In genomic region chr10:76336213-76336963, GRCh38 we compare ENCODE assay signal across 14 cellular contexts.
DNase-seq lines count a peak whose midpoint lies in the region; ATAC-seq and TF ChIP-seq lines count a peak whose summit lies in the region.
"Had no signal": no experiment of that assay in that cellular context is flagged by ENCODE, and none has a peak within 500 bp of the region (broad histone marks: within the 10 kb centered on the region; RNA-seq: fewer than 3 reads in every experiment).

No MANE protein-coding gene starts in this region.

- H3K79me1 ChIP-seq in neuronal stem cell (ENCODE audit: low read depth, low read length), result no peaks in the 10 kb centered on the region

- H3K9me3 ChIP-seq in Caco-2, result no peaks in the 10 kb centered on the region
- H3K9me3 ChIP-seq in adipocyte (ENCODE audit: control insufficient read depth, low read length), result no peaks in the 10 kb centered on the region
- H3K9me3 ChIP-seq in heart left ventricle, result no peaks in the 10 kb centered on the region
- H3K9me3 ChIP-seq in neuronal stem cell (replicated peaks in 1 of 2; ENCODE audit: control insufficient read depth in 2 of 2, insufficient read depth in 1 of 2, low read depth in 1 of 2, low read length in 2 of 2), result peaks cover 0 to 4% of the 10 kb centered on the region in 2 donors
- H3K9me3 ChIP-seq: spleen, upper lobe of right lung had no signal

- no peak overlapping the region for H3K18ac ChIP-seq in neuronal stem cell (ENCODE audit: low read length)

- ATAC-seq in heart left ventricle, result peak in 3 of 4 donors; percentile 70 to 84 (median 72)
- ATAC-seq: activated T-helper 17 cell treated with anti-CD3 and anti-CD28 coated beads, Interleukin-2, amount 50 U/mL, for 72 hours; T-helper 17 cell; upper lobe of right lung had no signal

- H3K27ac ChIP-seq in heart left ventricle, result peak overlapping the region in 9 of 12 donors; percentile 8 to 79 (median 39)
- H3K27ac ChIP-seq in neuronal stem cell (replicated peaks; ENCODE audit: low read length), result no peak overlapping the region
- H3K27ac ChIP-seq: upper lobe of right lung had no signal

- H3K27me3 ChIP-seq in Caco-2 (replicated peaks; ENCODE audit: control insufficient read depth, insufficient read depth, low read length) (no peaks in the 10 kb centered on the region), adipocyte (replicated peaks; ENCODE audit: control insufficient read depth, insufficient read depth, low read length) (no peaks in the 10 kb centered on the region), heart left ventricle (no peaks in the 10 kb centered on the region), neuronal stem cell (ENCODE audit: control insufficient read depth in 3 of 3, insufficient read depth in 3 of 3, low read depth in 1 of 3, low read length in 3 of 3) (no peaks in the 10 kb centered on the region)
- H3K27me3 ChIP-seq: spleen, upper lobe of right lung had no signal

- peak overlapping the region; percentile 12 for H2AFZ ChIP-seq in neuronal stem cell (ENCODE audit: low read length)

- H3K4ac ChIP-seq in neuronal stem cell (ENCODE audit: low read length), result no peak overlapping the region

- H3K9ac ChIP-seq in adipocyte (ENCODE audit: low read length) (peak overlapping the region; percentile 56), neuronal stem cell (ENCODE audit: low read depth, low read length, poor library complexity) (no peak overlapping the region)

- no TSS peak for BruUV-seq in Caco-2 (replicated peaks; lab: Mats Ljungman, UMichigan)

- H2BK5ac ChIP-seq in neuronal stem cell (ENCODE audit: low read length), result no peak overlapping the region

- peaks cover 11% of the 10 kb centered on the region for H3K9me3 Mint-ChIP-seq in Caco-2 (ENCODE audit: unreplicated experiment)
- H3K9me3 Mint-ChIP-seq: activated T-helper 17 cell treated with anti-CD3 and anti-CD28 coated beads, Interleukin-2, amount 50 U/mL, for 72 hours had no signal

- CTCF ChIA-PET in Caco-2 (lab: Charles Lee) (no interaction called here), GM10248 (lab: Yijun Ruan, JAX) (no interaction called here)

- no peaks in the 10 kb centered on the region for H3K27me3 Mint-ChIP-seq in Caco-2 (ENCODE audit: insufficient read depth, unreplicated experiment)
- H3K27me3 Mint-ChIP-seq: T-helper 17 cell had no signal

- no peak overlapping the region for H3K23ac ChIP-seq in neuronal stem cell (ENCODE audit: low read depth, low read length, poor library complexity)

- H4K8ac ChIP-seq in neuronal stem cell (ENCODE audit: low read depth, low read length), result no peak overlapping the region

- peak; percentile 46 to 52 for DNase-seq in Caco-2
- DNase-seq in adipocyte (ENCODE audit: low read depth), result peak; percentile 70
- DNase-seq in heart left ventricle, result peak in 3 of 5 donors; percentile 30 to 51 (median 43)
- no peak for DNase-seq in neuronal stem cell (ENCODE audit: low spot score)
- DNase-seq in GM10248 (ENCODE audit: extremely low spot score), result no peak
- no peak for DNase-seq in stimulated activated CD8-positive, alpha-beta memory T cell treated with anti-CD3 and anti-CD28 coated beads, Interleukin-4, amount 100 ng/mL, for 48 hours
- no peak for DNase-seq in stimulated activated CD4-positive, alpha-beta T cell treated with anti-CD3 and anti-CD28 coated beads, Interleukin-2, amount 100 ng/mL, for 24 hours
- no peak for DNase-seq in midbrain (lab: John Stamatoyannopoulos, UW)
- DNase-seq: activated CD4-positive, alpha-beta T cell treated with anti-CD3 and anti-CD28 coated beads for 48 hours; NCI-H1092; spleen; T-helper 17 cell; upper lobe of right lung had no signal

- H3K4me3 ChIP-seq in Caco-2 (ENCODE audit: low read depth, low read length) (no peak overlapping the region), adipocyte (ENCODE audit: low read length) (peak overlapping the region; percentile 8), heart left ventricle (no peak overlapping the region), neuronal stem cell (ENCODE audit: low read length in 2 of 2) (no peak overlapping the region)
- H3K4me3 ChIP-seq: spleen, upper lobe of right lung had no signal

- no peak overlapping the region for H2BK15ac ChIP-seq in neuronal stem cell (ENCODE audit: low read length)

- H3K4me1 ChIP-seq in Caco-2 (peaks cover 28% of the 10 kb centered on the region), adipocyte (ENCODE audit: control insufficient read depth, insufficient read depth, low read length) (peaks cover 27% of the 10 kb centered on the region), heart left ventricle (peaks cover 0 to 23% (median 6%) of the 10 kb centered on the region in 12 donors), neuronal stem cell (ENCODE audit: control insufficient read depth in 2 of 2, insufficient read depth in 1 of 2, low read depth in 1 of 2, low read length in 2 of 2) (peaks cover 0 to 26% of the 10 kb centered on the region in 2 donors)

- H3K14ac ChIP-seq in neuronal stem cell (ENCODE audit: low read length), result no peak overlapping the region

- H4K91ac ChIP-seq in neuronal stem cell (ENCODE audit: low read depth, low read length, poor library complexity), result no peak overlapping the region

- H3K36me3 ChIP-seq in Caco-2 (ENCODE audit: control insufficient read depth, insufficient read depth, low read length) (peaks cover 2% of the 10 kb centered on the region; the same call in 1 of the 2 replicates), adipocyte (ENCODE audit: control insufficient read depth, insufficient read depth, low read length, severe bottlenecking) (no peaks in the 10 kb centered on the region), heart left ventricle (no peaks in the 10 kb centered on the region), neuronal stem cell (replicated peaks in 1 of 2; ENCODE audit: control insufficient read depth in 2 of 2, insufficient read depth in 2 of 2, low read length in 2 of 2) (no peaks in the 10 kb centered on the region)
- H3K36me3 ChIP-seq: spleen, upper lobe of right lung had no signal

- H3K4me2 ChIP-seq in neuronal stem cell (ENCODE audit: insufficient read depth, low read length, poor library complexity, severe bottlenecking), result no peak overlapping the region

- H3K27ac Mint-ChIP-seq in Caco-2 (ENCODE audit: unreplicated experiment), result peak overlapping the region; percentile 69
- H3K27ac Mint-ChIP-seq: activated T-helper 17 cell treated with anti-CD3 and anti-CD28 coated beads, Interleukin-2, amount 50 U/mL, for 72 hours; T-helper 17 cell had no signal

- no peak overlapping the region for H2BK12ac ChIP-seq in neuronal stem cell (ENCODE audit: low read length)

- peaks cover 46% of the 10 kb centered on the region for H3K4me1 Mint-ChIP-seq in Caco-2 (ENCODE audit: low read depth, unreplicated experiment)
- H3K4me1 Mint-ChIP-seq: activated T-helper 17 cell treated with anti-CD3 and anti-CD28 coated beads, Interleukin-2, amount 50 U/mL, for 72 hours; T-helper 17 cell had no signal

- H3K4me3 Mint-ChIP-seq in Caco-2 (ENCODE audit: unreplicated experiment), result peak overlapping the region; percentile 19
- H3K4me3 Mint-ChIP-seq: activated T-helper 17 cell treated with anti-CD3 and anti-CD28 coated beads, Interleukin-2, amount 50 U/mL, for 72 hours; T-helper 17 cell had no signal

- WGBS in heart left ventricle, 4 donors, result 41 to 64% (median 49%) methylated on average over 1 of the region's 1 CpG
- whole genome bisulfite sequencing in neuronal stem cell (ENCODE audit: extremely low coverage in 2 of 2, insufficient read length in 2 of 2, insufficient replicate concordance in 1 of 2), 2 donors, result no CpG with 5 or more reads among the region's 1 CpG

- H2AK5ac ChIP-seq in neuronal stem cell (ENCODE audit: low read depth, low read length), result no peak overlapping the region

- peaks cover 5% of the 10 kb centered on the region for H3K36me3 Mint-ChIP-seq in Caco-2 (ENCODE audit: insufficient read depth, unreplicated experiment)

- TF ChIP-seq POLR2A in heart left ventricle (IDR thresholded peaks at IDR 0.05), result no peak

- TF ChIP-seq CTCF in Caco-2 (IDR thresholded peaks at IDR 0.05; ENCODE audit: insufficient read depth in 1 of 2, low read depth in 1 of 2, low read length in 1 of 2, severe bottlenecking in 1 of 2, unreplicated experiment in 1 of 2) (no peak), heart left ventricle (IDR thresholded peaks at IDR 0.05) (no peak), GM10248 (IDR thresholded peaks at IDR 0.05; ENCODE audit: control extremely low read depth, extremely low read depth, low read depth, missing control alignments) (no peak)

- POLR2A ChIA-PET in Caco-2 (lab: Charles Lee) (interaction anchor here (0.6 kb wide), 1 partner anchor 337 kb away, joined by 3 read pairs; no protein-coding TSS in a partner anchor), GM10248 (lab: Yijun Ruan, JAX) (no interaction called here)

- no peak overlapping the region for H2BK120ac ChIP-seq in neuronal stem cell (ENCODE audit: low read depth, low read length)

- intact Hi-C loops in Caco-2 (cut with micrococcal nuclease; ENCODE audit: unreplicated experiment) (no loop called here), heart left ventricle (cut with DNase I) (loop anchor here in 2 of 10 donors (5.0 to 10.0 kb wide), 2 partner anchors 58 to 96 kb away; no protein-coding TSS in a partner anchor)

Comparison
In these comparisons a context has a peak if more than half of its experiments do, and no peak if none do; other contexts are left out.
1. DNase-seq: peak in Caco-2 (2 of 2), adipocyte (single experiment) and heart left ventricle (3 of 5); none in neuronal stem cell (single experiment), GM10248 (single experiment), stimulated activated CD8-positive, alpha-beta memory T cell treated with anti-CD3 and anti-CD28 coated beads, Interleukin-4, amount 100 ng/mL, for 48 hours (single experiment), stimulated activated CD4-positive, alpha-beta T cell treated with anti-CD3 and anti-CD28 coated beads, Interleukin-2, amount 100 ng/mL, for 24 hours (0 of 2) and midbrain (single experiment).